Comparison of ENCODE assay signal across 3 cellular contexts in the genomic region with DNA sequence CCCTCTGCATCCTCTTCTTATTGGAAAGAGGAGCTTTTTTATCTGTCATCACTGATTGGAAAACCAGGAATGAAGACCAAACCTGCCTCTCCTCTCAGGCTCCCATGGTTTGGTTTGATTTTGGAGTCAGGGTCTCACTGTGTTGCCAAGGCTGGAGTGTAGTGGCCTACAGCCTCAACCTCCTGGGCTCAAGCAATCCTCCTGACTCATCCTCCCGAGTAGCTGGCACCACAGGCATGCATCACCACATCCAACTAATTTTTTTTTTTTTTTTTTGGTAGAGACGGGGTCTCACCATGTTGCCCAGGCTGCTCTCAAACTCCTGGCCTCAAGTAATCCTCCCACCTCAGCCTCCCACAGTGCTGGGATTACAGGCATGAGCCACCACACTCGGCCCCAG. TPM values are rescaled to one million over a fixed set of nuclear protein-coding genes. Genes with fewer than 3 reads are reported as not detected.
"Had no signal": no experiment of that assay in that cellular context is flagged by ENCODE, and none has a peak within 500 bp of the region (broad histone marks: within the 10 kb centered on the region; RNA-seq: fewer than 3 reads in every experiment).

No MANE protein-coding gene starts in this region.

RNA-seq across cellular contexts. Expression of a gene that starts 40.8 kb away (rescaled TPM):
- total RNA-seq: activated CD4-positive, alpha-beta T cell treated with anti-CD3 and anti-CD28 coated beads for 36 hours; activated T-helper 2 cell treated with anti-CD3 and anti-CD28 coated beads, Interferon-gamma antibody, Interleukin-2, Interleukin-4, amounts not matched to agents 10 μg/mL and 5 μg/mL and 100 μg/mL, durations not matched to agents 14 hours and 24 hours and 36 hours; SJCRH30 had no signal
